1 cellular context compared by ENCODE assay signal in the genomic region with DNA sequence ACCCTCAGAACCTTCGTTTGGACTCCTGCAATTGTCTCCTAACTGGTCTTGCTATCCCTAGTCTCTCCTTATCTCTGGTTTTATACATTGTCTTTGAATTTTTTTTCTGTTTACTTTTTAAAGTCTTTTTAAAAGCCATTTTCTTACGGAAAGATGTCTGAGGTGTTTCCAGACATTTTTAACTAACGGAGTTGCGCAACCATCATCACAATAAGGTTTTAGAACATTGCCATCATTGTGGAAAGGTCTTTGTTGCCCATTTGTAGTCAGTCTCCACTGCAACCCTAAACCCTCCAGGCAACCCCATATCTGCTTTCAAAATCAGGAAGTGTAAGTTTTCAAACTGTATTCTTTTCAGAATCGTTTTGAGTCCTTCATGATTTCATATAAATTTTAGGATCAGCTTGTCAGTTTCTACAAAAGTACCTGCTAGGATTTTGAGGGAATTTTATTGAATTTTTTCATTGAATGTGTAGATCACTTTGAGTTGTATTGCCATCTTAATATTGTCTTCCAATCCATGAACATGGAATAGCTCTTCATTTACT.
TF ChIP-seq lines count a peak whose summit lies in the region.

No MANE protein-coding gene starts in this region.

TF ChIP-seq in HepG2, 621 proteins besides CTCF, POLR2A, EP300 and RAD21:
- TF ChIP-seq CEBPG (CRISPR knock-in tag; IDR thresholded peaks at IDR 0.05) (peak; percentile 39; the same call in 1 of the 2 replicates), ZMYM3 (CRISPR knock-in tag; IDR thresholded peaks at IDR 0.05) (no peak), KLF6 (CRISPR knock-in tag; IDR thresholded peaks at IDR 0.05) (no peak), CEBPB (IDR thresholded peaks at IDR 0.05; ENCODE audit: borderline replicate concordance, low read depth, low read length) (peak; percentile 89), HES4 (CRISPR knock-in tag; IDR thresholded peaks at IDR 0.05; ENCODE audit: borderline replicate concordance) (no peak), ZNF354B (CRISPR knock-in tag; IDR thresholded peaks at IDR 0.05) (no peak), SUZ12 (IDR thresholded peaks at IDR 0.05; ENCODE audit: low read depth, low read length) (no peak), ZNF180 (CRISPR knock-in tag; IDR thresholded peaks at IDR 0.05; ENCODE audit: borderline replicate concordance, low read depth) (no peak), MAF1 (CRISPR knock-in tag; IDR thresholded peaks at IDR 0.05; ENCODE audit: borderline replicate concordance) (no peak)
TF ChIP-seq in HepG2: peak in this region for 2.
